In genomic region chr2:205637779-205638503, GRCh38 we compare ENCODE assay signal across 16 cellular contexts.
"Had no signal": no experiment of that assay in that cellular context is flagged by ENCODE, and none has a peak within 500 bp of the region (broad histone marks: within the 10 kb centered on the region; RNA-seq: fewer than 3 reads in every experiment).

No MANE protein-coding gene starts in this region.

- H3K9me3 ChIP-seq: gastroesophageal sphincter, neutrophil had no signal

- H3K4me1 Mint-ChIP-seq: activated B cell treated with CpG ODN at 0.5 μM for 24 hours; activated naive CD8-positive, alpha-beta T cell treated with anti-CD3 and anti-CD28 coated beads for 36 hours had no signal

- H3K27ac Mint-ChIP-seq: activated B cell treated with CpG ODN at 0.5 μM for 24 hours; activated naive CD8-positive, alpha-beta T cell treated with anti-CD3 and anti-CD28 coated beads for 36 hours; mesothelial cell of epicardium had no signal

- H3K27me3 ChIP-seq: brain microvascular endothelial cell, gastroesophageal sphincter, upper lobe of left lung had no signal

- H3K27ac ChIP-seq: brain microvascular endothelial cell, dorsolateral prefrontal cortex, gastroesophageal sphincter, neutrophil, SK-N-MC, upper lobe of left lung had no signal

- H3K9me3 Mint-ChIP-seq: activated naive CD8-positive, alpha-beta T cell treated with anti-CD3 and anti-CD28 coated beads for 36 hours; activated T-cell treated with anti-CD3 and anti-CD28 coated beads, Interleukin-2, amount 50 U/mL, for 4 hours had no signal

- H3K36me3 ChIP-seq: brain microvascular endothelial cell, gastroesophageal sphincter, neutrophil, upper lobe of left lung had no signal

- H3K36me3 Mint-ChIP-seq: activated naive CD8-positive, alpha-beta T cell treated with anti-CD3 and anti-CD28 coated beads for 36 hours; mesothelial cell of epicardium had no signal

- ATAC-seq: gastroesophageal sphincter, right cardiac atrium, Right ventricle myocardium inferior had no signal

- H3K4me3 ChIP-seq: dorsolateral prefrontal cortex, gastroesophageal sphincter, SK-N-MC, upper lobe of left lung had no signal

- DNase-seq: activated B cell treated with CpG ODN at 0.5 μM for 24 hours; activated CD4-positive, alpha-beta T cell treated with anti-CD3 and anti-CD28 coated beads, Interleukin-2, amount 50 U/mL, for 4 hours; activated naive CD8-positive, alpha-beta T cell treated with anti-CD3 and anti-CD28 coated beads for 36 hours; activated T-cell treated with anti-CD3 and anti-CD28 coated beads, Interleukin-2, amount 50 U/mL, for 4 hours; brain microvascular endothelial cell; dorsolateral prefrontal cortex; kidney glomerular epithelial cell; right cardiac atrium; stimulated activated naive CD4-positive, alpha-beta T cell; T-helper 1 cell; upper lobe of left lung had no signal

- H3K4me1 ChIP-seq: gastroesophageal sphincter had no signal

- H3K4me3 Mint-ChIP-seq: activated B cell treated with CpG ODN at 0.5 μM for 24 hours; activated naive CD8-positive, alpha-beta T cell treated with anti-CD3 and anti-CD28 coated beads for 36 hours; activated T-cell treated with anti-CD3 and anti-CD28 coated beads, Interleukin-2, amount 50 U/mL, for 4 hours; mesothelial cell of epicardium had no signal

- H3K27me3 Mint-ChIP-seq: activated naive CD8-positive, alpha-beta T cell treated with anti-CD3 and anti-CD28 coated beads for 36 hours had no signal
